In the genomic region with DNA sequence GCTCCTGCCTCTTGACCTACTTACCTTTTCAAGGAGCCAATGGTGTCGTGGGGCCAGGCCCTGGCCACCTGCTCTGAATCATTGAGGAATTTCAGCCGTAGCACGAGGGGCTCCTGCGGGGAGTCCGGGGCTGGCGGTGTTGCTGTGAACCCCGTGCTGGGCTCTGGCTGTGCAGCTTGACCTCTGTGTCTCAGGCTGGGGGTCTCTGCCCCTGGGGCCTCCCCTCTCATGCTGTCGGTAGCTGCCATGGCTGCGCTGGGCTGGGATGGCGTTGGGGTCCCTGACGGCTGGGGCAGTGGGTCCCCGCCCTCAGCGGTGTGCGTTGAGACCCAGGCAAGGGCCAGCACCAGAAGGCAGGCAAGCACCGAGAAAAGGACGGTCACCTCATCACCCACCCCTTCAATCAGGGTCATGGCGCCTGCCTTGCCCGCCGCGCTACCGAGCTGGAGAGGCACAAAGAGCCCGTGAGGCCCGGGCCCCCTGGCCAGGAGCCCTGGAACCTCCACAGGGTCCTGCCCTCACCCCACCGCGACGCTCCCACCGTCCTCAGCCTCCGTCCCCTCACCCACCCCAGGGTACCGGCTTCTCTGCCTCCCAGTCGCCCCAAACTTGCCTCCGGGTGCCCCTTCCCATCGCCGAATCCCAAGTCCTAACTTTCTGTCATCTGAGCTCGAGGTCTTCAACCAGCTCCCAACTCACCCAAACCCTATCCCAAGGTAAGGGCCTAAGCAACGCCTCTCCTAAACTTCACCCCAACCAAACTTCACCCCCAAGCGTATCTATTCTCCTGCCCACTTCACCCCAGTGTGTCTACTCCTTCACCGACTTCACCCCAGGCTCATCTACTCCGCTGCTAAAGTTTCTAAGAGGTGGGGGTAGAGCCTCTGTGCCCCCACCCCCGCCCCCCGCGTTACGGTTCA, we compare ENCODE assay signal across 1 cellular context.
A peak's percentile ranks its signal among the peaks of the same experiment; 100 is the strongest.
TF ChIP-seq lines count a peak whose summit lies in the region.

No MANE protein-coding gene starts in this region.

TF ChIP-seq in K562, 482 proteins besides CTCF, POLR2A, EP300 and RAD21 (continued from another document):
- 0 out of 2 replicates have a peak, but pooled peaks have one; percentile 54 for TF ChIP-seq MIER1 (IDR thresholded peaks at IDR 0.05; ENCODE audit: low read depth)
- no peak for TF ChIP-seq CREBBP (IDR thresholded peaks at IDR 0.05; ENCODE audit: low read depth, low read length)
- peak in 1 of 2 experiments; percentile 16; a peak in 1 of 3 replicates for TF ChIP-seq CBX3 (IDR thresholded peaks at IDR 0.05; ENCODE audit: borderline replicate concordance in 1 of 2, low read length in 2 of 2)
- TF ChIP-seq HLTF (IDR thresholded peaks at IDR 0.05), result peak; percentile 74; the same call in 1 of the 2 replicates
- TF ChIP-seq ZNF311 (CRISPR knock-in tag; IDR thresholded peaks at IDR 0.05), result 0 out of 2 replicates have a peak, but pooled peaks have one; percentile 23
- no peak for TF ChIP-seq SETDB1 (IDR thresholded peaks at IDR 0.05; ENCODE audit: low read length)
- peak in 1 of 2 experiments; percentile 83; a peak in 2 of 4 replicates for TF ChIP-seq HDAC1 (IDR thresholded peaks at IDR 0.05)
- peak; percentile 60 for TF ChIP-seq RBFOX2 (IDR thresholded peaks at IDR 0.05; ENCODE audit: low read depth, low read length)
- TF ChIP-seq MYC (IDR thresholded peaks at IDR 0.05; ENCODE audit: low read depth, low read length), result no peak
- peak; percentile 75 for TF ChIP-seq MYC (CRISPR knock-in tag; IDR thresholded peaks at IDR 0.05; ENCODE audit: borderline replicate concordance, low read depth)
- no peak for TF ChIP-seq ZNF253 (CRISPR knock-in tag; conservative IDR thresholded peaks at IDR 0.05)
- TF ChIP-seq HDAC8 (tag; IDR thresholded peaks at IDR 0.05), result 0 out of 2 replicates have a peak, but pooled peaks have one; percentile 8
- TF ChIP-seq CHD1 (IDR thresholded peaks at IDR 0.05; ENCODE audit: low read length), result peak; percentile 89
- TF ChIP-seq SMAD1 (IDR thresholded peaks at IDR 0.05; ENCODE audit: low read depth, low read length, partially characterized antibody), result no peak
- TF ChIP-seq HNRNPL (IDR thresholded peaks at IDR 0.05; ENCODE audit: low read depth, low read length), result no peak
- no peak for TF ChIP-seq TGIF2 (CRISPR knock-in tag; IDR thresholded peaks at IDR 0.05)
- TF ChIP-seq, protein P1, sequence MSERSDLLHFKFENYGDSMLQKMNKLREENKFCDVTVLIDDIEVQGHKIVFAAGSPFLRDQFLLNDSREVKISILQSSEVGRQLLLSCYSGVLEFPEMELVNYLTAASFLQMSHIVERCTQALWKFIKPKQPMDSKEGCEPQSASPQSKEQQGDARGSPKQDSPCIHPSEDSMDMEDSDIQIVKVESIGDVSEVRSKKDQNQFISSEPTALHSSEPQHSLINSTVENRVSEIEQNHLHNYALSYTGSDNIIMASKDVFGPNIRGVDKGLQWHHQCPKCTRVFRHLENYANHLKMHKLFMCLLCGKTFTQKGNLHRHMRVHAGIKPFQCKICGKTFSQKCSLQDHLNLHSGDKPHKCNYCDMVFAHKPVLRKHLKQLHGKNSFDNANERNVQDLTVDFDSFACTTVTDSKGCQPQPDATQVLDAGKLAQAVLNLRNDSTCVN (CRISPR knock-in tag; IDR thresholded peaks at IDR 0.05), result peak; percentile 67
- no peak for TF ChIP-seq E2F5 (CRISPR knock-in tag; IDR thresholded peaks at IDR 0.05)
- peak; percentile 43; the same call in 1 of the 2 replicates for TF ChIP-seq PHF21A (IDR thresholded peaks at IDR 0.05; ENCODE audit: borderline replicate concordance, low read depth)
- TF ChIP-seq NR2F6 (CRISPR knock-in tag; IDR thresholded peaks at IDR 0.05), result no peak
- TF ChIP-seq CREM (IDR thresholded peaks at IDR 0.05; ENCODE audit: low read depth), result no peak; the same call in 1 of the 2 replicates
- no peak for TF ChIP-seq RBM17 (IDR thresholded peaks at IDR 0.05; ENCODE audit: borderline replicate concordance, low read depth, low read length)
- peak; percentile 47 for TF ChIP-seq SAP30 (IDR thresholded peaks at IDR 0.05; ENCODE audit: borderline replicate concordance, insufficient read depth, low read depth, low read length, poor library complexity, severe bottlenecking)
- TF ChIP-seq PHB2 (IDR thresholded peaks at IDR 0.05; ENCODE audit: low read depth), result peak; percentile 53; the same call in 1 of the 2 replicates
- TF ChIP-seq E2F1 (CRISPR knock-in tag; IDR thresholded peaks at IDR 0.05), result peak; percentile 54; the same call in 1 of the 2 replicates
- no peak for TF ChIP-seq COPS2 (conservative IDR thresholded peaks at IDR 0.05)
- TF ChIP-seq ZNF232 (CRISPR knock-in tag; IDR thresholded peaks at IDR 0.05), result no peak
- no peak for TF ChIP-seq BDP1 (IDR thresholded peaks at IDR 0.05; ENCODE audit: insufficient read depth, insufficient read length)
- TF ChIP-seq FIP1L1 (IDR thresholded peaks at IDR 0.05; ENCODE audit: low read depth, low read length, poor library complexity, severe bottlenecking), result peak; percentile 63
- no peak for TF ChIP-seq JUND (IDR thresholded peaks at IDR 0.05; ENCODE audit: borderline replicate concordance, low read depth, low read length)
- 0 out of 3 replicates have a peak, but pooled peaks have one; percentile 13 for TF ChIP-seq JUND (tag; IDR thresholded peaks at IDR 0.05; ENCODE audit: borderline replicate concordance, low read depth, low read length)
- TF ChIP-seq SREBF2 (CRISPR knock-in tag; IDR thresholded peaks at IDR 0.05), result peak; percentile 91; the same call in 1 of the 2 replicates
